10 cellular contexts compared by ENCODE assay signal in genomic region chr10:93468532-93469213, GRCh38. TPM values are rescaled to one million over a fixed set of nuclear protein-coding genes. Genes with fewer than 3 reads are reported as not detected.
DNase-seq lines count a peak whose midpoint lies in the region; ATAC-seq and TF ChIP-seq lines count a peak whose summit lies in the region.
"Had no signal": no experiment of that assay in that cellular context is flagged by ENCODE, and none has a peak within 500 bp of the region (broad histone marks: within the 10 kb centered on the region; RNA-seq: fewer than 3 reads in every experiment).

No MANE protein-coding gene starts in this region.

- H3K9ac ChIP-seq in duodenal mucosa (ENCODE audit: low read depth in 1 of 2, low read length in 2 of 2) (no peak overlapping the region), neuronal stem cell (ENCODE audit: low read depth, low read length, poor library complexity) (no peak overlapping the region)

- H3K27me3 ChIP-seq in duodenal mucosa (ENCODE audit: control insufficient read depth in 1 of 2, insufficient read depth in 2 of 2, low read length in 2 of 2) (no peaks in the 10 kb centered on the region), neuronal stem cell (ENCODE audit: control insufficient read depth in 3 of 3, insufficient read depth in 3 of 3, low read depth in 1 of 3, low read length in 3 of 3) (no peaks in the 10 kb centered on the region)

- H3K4ac ChIP-seq in neuronal stem cell (ENCODE audit: low read length), result no peak overlapping the region

- no peak overlapping the region for H3K4me3 Mint-ChIP-seq in glutamatergic neuron (ENCODE audit: unreplicated experiment)

- no peak overlapping the region for H4K91ac ChIP-seq in neuronal stem cell (ENCODE audit: low read depth, low read length, poor library complexity)

- H3K14ac ChIP-seq in neuronal stem cell (ENCODE audit: low read length), result no peak overlapping the region

- H3K79me1 ChIP-seq in neuronal stem cell (ENCODE audit: low read depth, low read length), result no peaks in the 10 kb centered on the region

- H3K4me1 ChIP-seq in duodenal mucosa (ENCODE audit: control insufficient read depth in 1 of 2, insufficient read depth in 2 of 2, low read length in 2 of 2) (peaks cover 30 to 34% of the 10 kb centered on the region in 2 donors), neuronal stem cell (ENCODE audit: control insufficient read depth in 2 of 2, insufficient read depth in 1 of 2, low read depth in 1 of 2, low read length in 2 of 2) (peaks cover 4 to 9% of the 10 kb centered on the region in 2 donors)

- no peak overlapping the region for H2BK120ac ChIP-seq in neuronal stem cell (ENCODE audit: low read depth, low read length)

- peaks cover 4% of the 10 kb centered on the region for H3K27me3 Mint-ChIP-seq in glutamatergic neuron (ENCODE audit: unreplicated experiment)

- H4K8ac ChIP-seq in neuronal stem cell (ENCODE audit: low read depth, low read length), result no peak overlapping the region

- peaks cover 3% of the 10 kb centered on the region for H3K4me1 Mint-ChIP-seq in glutamatergic neuron (ENCODE audit: low read depth, unreplicated experiment)

- H3K36me3 Mint-ChIP-seq in glutamatergic neuron (ENCODE audit: unreplicated experiment), result no peaks in the 10 kb centered on the region

- H3K9me3 ChIP-seq in duodenal mucosa (ENCODE audit: control insufficient read depth in 1 of 2, low read length in 2 of 2), result no peaks in the 10 kb centered on the region
- peaks cover 0 to 4% of the 10 kb centered on the region in 2 donors for H3K9me3 ChIP-seq in neuronal stem cell (replicated peaks in 1 of 2; ENCODE audit: control insufficient read depth in 2 of 2, insufficient read depth in 1 of 2, low read depth in 1 of 2, low read length in 2 of 2)

- no peak for TF ChIP-seq CTCF in glutamatergic neuron (IDR thresholded peaks at IDR 0.05; ENCODE audit: partially characterized antibody, unreplicated experiment)

- no peak overlapping the region for H2BK15ac ChIP-seq in neuronal stem cell (ENCODE audit: low read length)

- WGBS in neuronal stem cell (ENCODE audit: extremely low coverage in 2 of 2, insufficient read length in 2 of 2, insufficient replicate concordance in 1 of 2), 2 donors, result no CpG with 5 or more reads among the region's 9 CpGs

- no peak overlapping the region for H3K23ac ChIP-seq in neuronal stem cell (ENCODE audit: low read depth, low read length, poor library complexity)

- no peak overlapping the region for H3K4me3 ChIP-seq in duodenal mucosa (ENCODE audit: low read depth in 1 of 2, low read length in 2 of 2)
- no peak overlapping the region for H3K4me3 ChIP-seq in neuronal stem cell (ENCODE audit: low read length in 2 of 2)

- H3K27ac Mint-ChIP-seq in glutamatergic neuron (ENCODE audit: unreplicated experiment), result no peak overlapping the region

- no peak overlapping the region for H2BK12ac ChIP-seq in neuronal stem cell (ENCODE audit: low read length)

- H2BK5ac ChIP-seq in neuronal stem cell (ENCODE audit: low read length), result no peak overlapping the region

- H3K18ac ChIP-seq in neuronal stem cell (ENCODE audit: low read length), result peak overlapping the region; percentile 74

- no peak overlapping the region for H3K4me2 ChIP-seq in neuronal stem cell (ENCODE audit: insufficient read depth, low read length, poor library complexity, severe bottlenecking)

- peak; percentile 70 for DNase-seq in AG08396 (ENCODE audit: low spot score)
- DNase-seq in LoVo (ENCODE audit: low spot score), result peak; percentile 74
- no peak for DNase-seq in neuronal stem cell (ENCODE audit: low spot score)
- no peak for DNase-seq in glutamatergic neuron
- no peak for DNase-seq in activated T-cell treated with anti-CD3 and anti-CD28 coated beads, Interleukin-2, amount 50 U/mL, for 1 hour
- DNase-seq: activated CD8-positive, alpha-beta memory T cell treated with anti-CD3 and anti-CD28 coated beads, Interleukin-2, amount 50 U/mL, for 48 hours; NCI-H526 treated with DMSO at 0.1 percent for 48 hours had no signal

- H2AK5ac ChIP-seq in neuronal stem cell (ENCODE audit: low read depth, low read length), result no peak overlapping the region

- ATAC-seq in GM18861 (IDR thresholded peaks at IDR 0.05; ENCODE audit: unreplicated experiment) (no peak), HG02852 (IDR thresholded peaks at IDR 0.05; ENCODE audit: unreplicated experiment) (no peak)

- H2AFZ ChIP-seq in neuronal stem cell (ENCODE audit: low read length), result no peak overlapping the region

- H3K27ac ChIP-seq in duodenal mucosa (ENCODE audit: low read depth, low read length), result peak overlapping the region; percentile 8
- H3K27ac ChIP-seq in neuronal stem cell (replicated peaks; ENCODE audit: low read length), result peak overlapping the region; percentile 42

- no peaks in the 10 kb centered on the region for H3K9me3 Mint-ChIP-seq in glutamatergic neuron (ENCODE audit: unreplicated experiment)

- H3K36me3 ChIP-seq in duodenal mucosa (ENCODE audit: control insufficient read depth in 1 of 2, insufficient read depth in 2 of 2, low read length in 2 of 2), result no peaks in the 10 kb centered on the region
- no peaks in the 10 kb centered on the region for H3K36me3 ChIP-seq in neuronal stem cell (replicated peaks in 1 of 2; ENCODE audit: control insufficient read depth in 2 of 2, insufficient read depth in 2 of 2, low read length in 2 of 2)

RNA-seq across cellular contexts. Expression of gene MYOF, which starts 13.5 kb away (rescaled TPM):
- polyA plus RNA-seq in neuronal stem cell (2013, experiment 1 of 2), result 2.9 TPM
- polyA plus RNA-seq in neuronal stem cell (2013, experiment 2 of 2), result 2.8 TPM
- total RNA-seq in glutamatergic neuron (ENCODE audit: unreplicated experiment), result 0.42 TPM

RNA-seq across cellular contexts. Expression of gene CEP55, which starts 27.7 kb away (rescaled TPM):
- polyA plus RNA-seq in neuronal stem cell (2013, experiment 1 of 2), result 34.7 TPM
- polyA plus RNA-seq in neuronal stem cell (2013, experiment 2 of 2), result 34.1 TPM
- 6.0 TPM for total RNA-seq in glutamatergic neuron (ENCODE audit: unreplicated experiment)

Comparison
In these comparisons a context has a peak if more than half of its experiments do, and no peak if none do; other contexts are left out.
1. DNase-seq: peak in AG08396 (single experiment) and LoVo (single experiment); none in neuronal stem cell (single experiment), glutamatergic neuron (single experiment) and activated T-cell treated with anti-CD3 and anti-CD28 coated beads, Interleukin-2, amount 50 U/mL, for 1 hour (single experiment).